In genomic region chr11:46307369-46307768, GRCh38 we compare ENCODE assay signal across 1 cellular context.
TF ChIP-seq lines count a peak whose summit lies in the region.

No MANE protein-coding gene starts in this region.

TF ChIP-seq in H1, 55 proteins besides CTCF, POLR2A, EP300 and RAD21:
- TF ChIP-seq USF2 (IDR thresholded peaks at IDR 0.05; ENCODE audit: low read length) (no peak), TAF7 (optimal IDR thresholded peaks at IDR 0.05; ENCODE audit: borderline replicate concordance, low read depth, low read length) (no peak), YY1 (IDR thresholded peaks at IDR 0.05; ENCODE audit: low read depth, low read length) (no peak), SRF (IDR thresholded peaks at IDR 0.05; ENCODE audit: low read depth, low read length) (no peak), HDAC2 (IDR thresholded peaks at IDR 0.05; ENCODE audit: borderline replicate concordance in 1 of 2, low read depth in 2 of 2, low read length in 2 of 2) (no peak), SIX5 (IDR thresholded peaks at IDR 0.05; ENCODE audit: low read depth, low read length) (no peak), ASH2L (IDR thresholded peaks at IDR 0.05; ENCODE audit: low read length) (no peak), CBX8 (IDR thresholded peaks at IDR 0.05; ENCODE audit: borderline replicate concordance, low read depth, low read length) (no peak), JUN (IDR thresholded peaks at IDR 0.05; ENCODE audit: low read depth, low read length) (no peak), RXRA (IDR thresholded peaks at IDR 0.05; ENCODE audit: insufficient read depth, low read depth, low read length) (no peak), BACH1 (IDR thresholded peaks at IDR 0.05; ENCODE audit: low read length) (no peak), GABPA (IDR thresholded peaks at IDR 0.05; ENCODE audit: borderline replicate concordance, insufficient read depth, low read length) (no peak), CREB1 (IDR thresholded peaks at IDR 0.05) (no peak)
- TF ChIP-seq, protein P1, sequence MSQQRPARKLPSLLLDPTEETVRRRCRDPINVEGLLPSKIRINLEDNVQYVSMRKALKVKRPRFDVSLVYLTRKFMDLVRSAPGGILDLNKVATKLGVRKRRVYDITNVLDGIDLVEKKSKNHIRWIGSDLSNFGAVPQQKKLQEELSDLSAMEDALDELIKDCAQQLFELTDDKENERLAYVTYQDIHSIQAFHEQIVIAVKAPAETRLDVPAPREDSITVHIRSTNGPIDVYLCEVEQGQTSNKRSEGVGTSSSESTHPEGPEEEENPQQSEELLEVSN (IDR thresholded peaks at IDR 0.05): no peak
- TF ChIP-seq, protein P2, sequence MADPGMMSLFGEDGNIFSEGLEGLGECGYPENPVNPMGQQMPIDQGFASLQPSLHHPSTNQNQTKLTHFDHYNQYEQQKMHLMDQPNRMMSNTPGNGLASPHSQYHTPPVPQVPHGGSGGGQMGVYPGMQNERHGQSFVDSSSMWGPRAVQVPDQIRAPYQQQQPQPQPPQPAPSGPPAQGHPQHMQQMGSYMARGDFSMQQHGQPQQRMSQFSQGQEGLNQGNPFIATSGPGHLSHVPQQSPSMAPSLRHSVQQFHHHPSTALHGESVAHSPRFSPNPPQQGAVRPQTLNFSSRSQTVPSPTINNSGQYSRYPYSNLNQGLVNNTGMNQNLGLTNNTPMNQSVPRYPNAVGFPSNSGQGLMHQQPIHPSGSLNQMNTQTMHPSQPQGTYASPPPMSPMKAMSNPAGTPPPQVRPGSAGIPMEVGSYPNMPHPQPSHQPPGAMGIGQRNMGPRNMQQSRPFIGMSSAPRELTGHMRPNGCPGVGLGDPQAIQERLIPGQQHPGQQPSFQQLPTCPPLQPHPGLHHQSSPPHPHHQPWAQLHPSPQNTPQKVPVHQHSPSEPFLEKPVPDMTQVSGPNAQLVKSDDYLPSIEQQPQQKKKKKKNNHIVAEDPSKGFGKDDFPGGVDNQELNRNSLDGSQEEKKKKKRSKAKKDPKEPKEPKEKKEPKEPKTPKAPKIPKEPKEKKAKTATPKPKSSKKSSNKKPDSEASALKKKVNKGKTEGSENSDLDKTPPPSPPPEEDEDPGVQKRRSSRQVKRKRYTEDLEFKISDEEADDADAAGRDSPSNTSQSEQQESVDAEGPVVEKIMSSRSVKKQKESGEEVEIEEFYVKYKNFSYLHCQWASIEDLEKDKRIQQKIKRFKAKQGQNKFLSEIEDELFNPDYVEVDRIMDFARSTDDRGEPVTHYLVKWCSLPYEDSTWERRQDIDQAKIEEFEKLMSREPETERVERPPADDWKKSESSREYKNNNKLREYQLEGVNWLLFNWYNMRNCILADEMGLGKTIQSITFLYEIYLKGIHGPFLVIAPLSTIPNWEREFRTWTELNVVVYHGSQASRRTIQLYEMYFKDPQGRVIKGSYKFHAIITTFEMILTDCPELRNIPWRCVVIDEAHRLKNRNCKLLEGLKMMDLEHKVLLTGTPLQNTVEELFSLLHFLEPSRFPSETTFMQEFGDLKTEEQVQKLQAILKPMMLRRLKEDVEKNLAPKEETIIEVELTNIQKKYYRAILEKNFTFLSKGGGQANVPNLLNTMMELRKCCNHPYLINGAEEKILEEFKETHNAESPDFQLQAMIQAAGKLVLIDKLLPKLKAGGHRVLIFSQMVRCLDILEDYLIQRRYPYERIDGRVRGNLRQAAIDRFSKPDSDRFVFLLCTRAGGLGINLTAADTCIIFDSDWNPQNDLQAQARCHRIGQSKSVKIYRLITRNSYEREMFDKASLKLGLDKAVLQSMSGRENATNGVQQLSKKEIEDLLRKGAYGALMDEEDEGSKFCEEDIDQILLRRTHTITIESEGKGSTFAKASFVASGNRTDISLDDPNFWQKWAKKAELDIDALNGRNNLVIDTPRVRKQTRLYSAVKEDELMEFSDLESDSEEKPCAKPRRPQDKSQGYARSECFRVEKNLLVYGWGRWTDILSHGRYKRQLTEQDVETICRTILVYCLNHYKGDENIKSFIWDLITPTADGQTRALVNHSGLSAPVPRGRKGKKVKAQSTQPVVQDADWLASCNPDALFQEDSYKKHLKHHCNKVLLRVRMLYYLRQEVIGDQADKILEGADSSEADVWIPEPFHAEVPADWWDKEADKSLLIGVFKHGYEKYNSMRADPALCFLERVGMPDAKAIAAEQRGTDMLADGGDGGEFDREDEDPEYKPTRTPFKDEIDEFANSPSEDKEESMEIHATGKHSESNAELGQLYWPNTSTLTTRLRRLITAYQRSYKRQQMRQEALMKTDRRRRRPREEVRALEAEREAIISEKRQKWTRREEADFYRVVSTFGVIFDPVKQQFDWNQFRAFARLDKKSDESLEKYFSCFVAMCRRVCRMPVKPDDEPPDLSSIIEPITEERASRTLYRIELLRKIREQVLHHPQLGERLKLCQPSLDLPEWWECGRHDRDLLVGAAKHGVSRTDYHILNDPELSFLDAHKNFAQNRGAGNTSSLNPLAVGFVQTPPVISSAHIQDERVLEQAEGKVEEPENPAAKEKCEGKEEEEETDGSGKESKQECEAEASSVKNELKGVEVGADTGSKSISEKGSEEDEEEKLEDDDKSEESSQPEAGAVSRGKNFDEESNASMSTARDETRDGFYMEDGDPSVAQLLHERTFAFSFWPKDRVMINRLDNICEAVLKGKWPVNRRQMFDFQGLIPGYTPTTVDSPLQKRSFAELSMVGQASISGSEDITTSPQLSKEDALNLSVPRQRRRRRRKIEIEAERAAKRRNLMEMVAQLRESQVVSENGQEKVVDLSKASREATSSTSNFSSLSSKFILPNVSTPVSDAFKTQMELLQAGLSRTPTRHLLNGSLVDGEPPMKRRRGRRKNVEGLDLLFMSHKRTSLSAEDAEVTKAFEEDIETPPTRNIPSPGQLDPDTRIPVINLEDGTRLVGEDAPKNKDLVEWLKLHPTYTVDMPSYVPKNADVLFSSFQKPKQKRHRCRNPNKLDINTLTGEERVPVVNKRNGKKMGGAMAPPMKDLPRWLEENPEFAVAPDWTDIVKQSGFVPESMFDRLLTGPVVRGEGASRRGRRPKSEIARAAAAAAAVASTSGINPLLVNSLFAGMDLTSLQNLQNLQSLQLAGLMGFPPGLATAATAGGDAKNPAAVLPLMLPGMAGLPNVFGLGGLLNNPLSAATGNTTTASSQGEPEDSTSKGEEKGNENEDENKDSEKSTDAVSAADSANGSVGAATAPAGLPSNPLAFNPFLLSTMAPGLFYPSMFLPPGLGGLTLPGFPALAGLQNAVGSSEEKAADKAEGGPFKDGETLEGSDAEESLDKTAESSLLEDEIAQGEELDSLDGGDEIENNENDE (IDR thresholded peaks at IDR 0.05; ENCODE audit: insufficient replicate concordance, low read length): no peak
